Comparison of ENCODE assay signal across 8 cellular contexts in the genomic region with DNA sequence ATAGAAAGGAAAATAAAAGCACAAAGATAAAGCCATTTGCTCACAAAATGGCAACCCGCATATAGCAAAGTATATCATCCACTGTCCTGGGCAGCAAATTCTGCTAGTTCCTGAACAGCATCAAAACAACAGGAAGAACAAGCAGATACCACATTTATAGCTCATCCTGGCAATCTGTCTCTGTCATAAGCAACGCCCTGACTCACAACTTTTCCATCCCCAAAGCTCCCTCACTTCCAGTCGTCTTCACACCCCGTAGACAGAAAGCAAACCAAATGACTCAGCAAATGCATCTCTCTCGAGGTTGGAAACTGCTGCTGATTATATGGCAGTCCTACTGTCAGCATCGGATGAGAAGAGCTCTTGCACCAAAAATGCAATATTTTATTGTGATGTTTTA.
A peak's percentile ranks its signal among the peaks of the same experiment; 100 is the strongest.
DNase-seq lines count a peak whose midpoint lies in the region; ATAC-seq and TF ChIP-seq lines count a peak whose summit lies in the region.
"Had no signal": no experiment of that assay in that cellular context is flagged by ENCODE, and none has a peak within 500 bp of the region (broad histone marks: within the 10 kb centered on the region; RNA-seq: fewer than 3 reads in every experiment).

No MANE protein-coding gene starts in this region.

- H3K27me3 ChIP-seq in GM23248 (replicated peaks; ENCODE audit: insufficient read depth), result no peaks in the 10 kb centered on the region
- no peaks in the 10 kb centered on the region for H3K27me3 ChIP-seq in dorsolateral prefrontal cortex

- H4K20me1 ChIP-seq in GM23248 (ENCODE audit: insufficient read depth), result no peaks in the 10 kb centered on the region

- in situ Hi-C loops in GM23248 (cut with MboI), result no loop called here

- H2AFZ ChIP-seq in GM23248, result peak overlapping the region; percentile 61

- no peaks in the 10 kb centered on the region for H3K9me3 ChIP-seq in GM23248 (ENCODE audit: low read depth)
- no peaks in the 10 kb centered on the region for H3K9me3 ChIP-seq in mucosa of descending colon

- H3K79me2 ChIP-seq in GM23248 (ENCODE audit: insufficient read depth), result no peaks in the 10 kb centered on the region

- TF ChIP-seq POLR2A in lower leg skin (IDR thresholded peaks at IDR 0.05), result no peak

- H3K27ac ChIP-seq in GM23248, result peak overlapping the region; percentile 72
- H3K27ac ChIP-seq in dorsolateral prefrontal cortex, result peak overlapping the region in 57 of 59 donors; percentile 5 to 87 (median 73)

- DNase-seq in GM23248 (peak; percentile 96), NCI-H226 (peak; percentile 96), dorsolateral prefrontal cortex (peak in 2 of 10 donors; percentile 32 to 50), pulmonary artery endothelial cell (ENCODE audit: low read depth, low spot score) (peak; percentile 1), NCI-H345 (lab: John Stamatoyannopoulos, UW) (no peak), lower leg skin (ENCODE audit: low spot score in 2 of 2) (no peak), mucosa of descending colon (no peak)
- DNase-seq: activated B cell treated with CpG ODN at 0.5 μM for 24 hours had no signal

- peaks cover 16% of the 10 kb centered on the region; the same call in 1 of the 2 replicates for H3F3A ChIP-seq in GM23248 (ENCODE audit: insufficient read depth)

- H3K36me3 ChIP-seq in GM23248 (ENCODE audit: low read depth), result no peaks in the 10 kb centered on the region
- H3K36me3 ChIP-seq in mucosa of descending colon (ENCODE audit: low read depth), result no peaks in the 10 kb centered on the region

- H3K4me3 ChIP-seq in GM23248 (0 out of 2 replicates have a peak overlapping the region, but pooled peaks have one; percentile 7), dorsolateral prefrontal cortex (peak overlapping the region in 3 of 59 donors; percentile 1 to 13 (median 11)), lower leg skin (ENCODE audit: low read depth, poor library complexity, severe bottlenecking) (no peak overlapping the region), mucosa of descending colon (no peak overlapping the region)

- peak overlapping the region; percentile 21; the same call in 1 of the 2 replicates for H3K9ac ChIP-seq in GM23248

- TF ChIP-seq CTCF in dorsolateral prefrontal cortex (IDR thresholded peaks at IDR 0.05 in 54 of 56, conservative IDR thresholded peaks at IDR 0.05 in 2 of 56; ENCODE audit: low read depth in 1 of 56, partially characterized antibody in 56 of 56) (no peak), lower leg skin (IDR thresholded peaks at IDR 0.05) (no peak), mucosa of descending colon (IDR thresholded peaks at IDR 0.05) (no peak)

- ATAC-seq in mucosa of descending colon, result no peak

- peak overlapping the region; percentile 72 for H3K4me2 ChIP-seq in GM23248 (ENCODE audit: unreplicated experiment)

- WGBS in GM23248 (ENCODE audit: low coverage in 1 of 2, low lambda C conversion rate in 2 of 2, missing lambda C conversion rate in 2 of 2), 2 experiments, result 20% methylated on average over 6 of the region's 6 CpGs
- WGBS in lower leg skin, 2 donors, result 52 to 53% methylated on average over 6 of the region's 6 CpGs

- H3K4me1 ChIP-seq in GM23248 (ENCODE audit: insufficient read depth) (peaks cover 14% of the 10 kb centered on the region), mucosa of descending colon (ENCODE audit: low read depth) (no peaks in the 10 kb centered on the region)

- intact Hi-C loops in dorsolateral prefrontal cortex (cut with DNase I) (loop anchor here in 1 of 2 donors (5.0 kb wide), 1 partner anchor 65 kb away; the partner anchor contains the start of gene AK5), lower leg skin (cut with DNase I; ENCODE audit: low total_unique reads) (no loop called here), mucosa of descending colon (cut with DNase I, micrococcal nuclease) (no loop called here)

- H3K9me2 ChIP-seq in GM23248 (ENCODE audit: insufficient read depth), result no peaks in the 10 kb centered on the region

Comparison
In these comparisons a context has a peak if more than half of its experiments do, and no peak if none do; other contexts are left out.
1. DNase-seq: peak in GM23248 (single experiment), NCI-H226 (single experiment) and pulmonary artery endothelial cell (single experiment); none in NCI-H345 (single experiment), lower leg skin (0 of 2) and mucosa of descending colon (0 of 3).